ENCODE assay signal across 8 cellular contexts in genomic region chr1:185595835-185596667, GRCh38.
DNase-seq lines count a peak whose midpoint lies in the region; ATAC-seq and TF ChIP-seq lines count a peak whose summit lies in the region.

No MANE protein-coding gene starts in this region.

- CTCF ChIA-PET in IMR-90 (lab: Yijun Ruan, JAX), result interaction anchor here (0.7 to 1.7 kb wide), 17 partner anchors 11 to 287 kb away, joined by 3 to 10 read pairs (median 4); no protein-coding TSS in a partner anchor

- TF ChIP-seq CTCF in IMR-90 (conservative IDR thresholded peaks at IDR 0.05; ENCODE audit: low read depth, low read length), result peak; percentile 65

- H2AK5ac ChIP-seq in IMR-90 (ENCODE audit: low read depth, low read length), result no peak overlapping the region

- H3K9me3 ChIP-seq in IMR-90 (ENCODE audit: control insufficient read depth, insufficient read depth, low read length), result no peaks in the 10 kb centered on the region

- no peak overlapping the region for H2BK120ac ChIP-seq in IMR-90 (ENCODE audit: low read depth, low read length)

- WGBS in IMR-90 (ENCODE audit: extremely low coverage in 2 of 2, insufficient read length in 1 of 2), 2 experiments, result 100% methylated on average over 1 of the region's 3 CpGs; no CpG with 5 or more reads in 1 of the 2 experiments

- H3K36me3 ChIP-seq in IMR-90 (ENCODE audit: control insufficient read depth, insufficient read depth, low read length), result no peaks in the 10 kb centered on the region

- no peak overlapping the region for H4K91ac ChIP-seq in IMR-90 (ENCODE audit: insufficient read depth, low read depth, low read length)

- H4K20me1 ChIP-seq in IMR-90 (ENCODE audit: insufficient read depth, low read length), result no peaks in the 10 kb centered on the region

- no peak overlapping the region for H2BK20ac ChIP-seq in IMR-90 (ENCODE audit: low read depth, low read length)

- DNase-seq in ELF-1 (ENCODE audit: low read depth, low spot score), result peak; percentile 59
- peak; percentile 56 for DNase-seq in IMR-90
- peak; percentile 2 for DNase-seq in activated naive CD8-positive, alpha-beta T cell treated with anti-CD3 and anti-CD28 coated beads, Interleukin-2, amount 50 U/mL, for 16 hours (ENCODE audit: low read depth, low spot score)
- peak; percentile 50 for DNase-seq in iris pigment epithelial cell (ENCODE audit: low read depth)
- peak; percentile 2 for DNase-seq in stimulated activated CD8-positive, alpha-beta memory T cell treated with anti-CD3 and anti-CD28 coated beads, Interleukin-12 subunit alpha, Interleukin-12 subunit beta, amount 100 ng/mL, for 4 hours (ENCODE audit: low read depth)

- H3K9ac ChIP-seq in IMR-90 (ENCODE audit: low read depth, low read length), result no peak overlapping the region

- no peak overlapping the region for H2AK9ac ChIP-seq in IMR-90 (replicated peaks; ENCODE audit: low read depth, low read length, poor library complexity)

- dilution Hi-C loops in IMR-90 (cut with HindIII; ENCODE audit: low sequenced_read_pairs, unreplicated experiment), result no loop called here

- no peak overlapping the region for H4K8ac ChIP-seq in IMR-90 (ENCODE audit: low read depth in 2 of 2, low read length in 2 of 2)

- H3K27ac ChIP-seq in IMR-90 (ENCODE audit: insufficient read depth, low read length), result no peak overlapping the region

- POLR2A ChIA-PET in IMR-90 (lab: Charles Lee; ENCODE audit: unreplicated experiment), result no interaction called here

- TF ChIP-seq RAD21 in IMR-90 (IDR thresholded peaks at IDR 0.05; ENCODE audit: low read length), result peak; percentile 60

- no peak overlapping the region for H4K5ac ChIP-seq in IMR-90 (ENCODE audit: low read depth, low read length)

- H3K23ac ChIP-seq in IMR-90 (ENCODE audit: low read depth, low read length), result no peak overlapping the region

- TF ChIP-seq POLR2A in IMR-90 (IDR thresholded peaks at IDR 0.05; ENCODE audit: low read depth, low read length), result no peak

- H3K27me3 ChIP-seq in IMR-90 (ENCODE audit: control insufficient read depth, insufficient read depth, low read length), result no peaks in the 10 kb centered on the region

- no peak overlapping the region for H3K4me2 ChIP-seq in IMR-90 (ENCODE audit: low read depth, low read length)

- no peak overlapping the region for H3K4me3 ChIP-seq in IMR-90 (ENCODE audit: insufficient read depth, low read depth, low read length)

- no peak overlapping the region for H3K56ac ChIP-seq in IMR-90 (ENCODE audit: extremely low read depth, insufficient read depth, low read length)

- no TSS peak for BruUV-seq in IMR-90 (replicated peaks; lab: Mats Ljungman, UMichigan)

- H3K4ac ChIP-seq in IMR-90 (ENCODE audit: low read depth, low read length), result no peak overlapping the region

- H3K14ac ChIP-seq in IMR-90 (replicated peaks; ENCODE audit: low read depth, low read length), result no peak overlapping the region

- in situ Hi-C loops in IMR-90 (cut with MboI; ENCODE audit: low sequenced_read_pairs), result no loop called here

- H2AFZ ChIP-seq in IMR-90 (replicated peaks; ENCODE audit: low read length, poor library complexity), result no peak overlapping the region

- no peak overlapping the region for H3K18ac ChIP-seq in IMR-90 (ENCODE audit: low read depth, low read length)

- H2BK5ac ChIP-seq in IMR-90 (ENCODE audit: low read depth, low read length, poor library complexity, severe bottlenecking), result no peak overlapping the region

- H2BK15ac ChIP-seq in IMR-90 (ENCODE audit: low read depth, low read length), result no peak overlapping the region

- H3K79me1 ChIP-seq in IMR-90 (ENCODE audit: low read depth in 1 of 2, low read length in 2 of 2), result no peaks in the 10 kb centered on the region

- ATAC-seq in GM21526 (IDR thresholded peaks at IDR 0.05; ENCODE audit: low FRiP score, unreplicated experiment), result peak; percentile 91
- ATAC-seq in IMR-90 (ENCODE audit: low read depth), result peak; percentile 77
- peak; percentile 97 for ATAC-seq in SK-N-SH treated with all-trans-retinoic acid at 6 μM for 48 hours
- ATAC-seq in HG03469 (IDR thresholded peaks at IDR 0.05; ENCODE audit: unreplicated experiment), result no peak

- H3K4me1 ChIP-seq in IMR-90 (ENCODE audit: control insufficient read depth, insufficient read depth, low read length), result no peaks in the 10 kb centered on the region

- no peaks in the 10 kb centered on the region for H3K9me1 ChIP-seq in IMR-90 (ENCODE audit: insufficient read depth, low read length)

- intact Hi-C loops in IMR-90 (cut with micrococcal nuclease), result no loop called here

TF ChIP-seq in IMR-90, 13 proteins besides CTCF, POLR2A, EP300 and RAD21:
- TF ChIP-seq SMC3 (IDR thresholded peaks at IDR 0.05; ENCODE audit: low read depth, low read length) (peak; percentile 70), RCOR1 (IDR thresholded peaks at IDR 0.05; ENCODE audit: insufficient replicate concordance, low read length) (no peak)

TF ChIP-seq in SK-N-SH treated with all-trans-retinoic acid at 6 μM for 48 hours, 23 proteins besides CTCF, POLR2A, EP300 and RAD21:
- TF ChIP-seq TCF4 (CRISPR knock-in tag; IDR thresholded peaks at IDR 0.05; ENCODE audit: borderline replicate concordance) (no peak), ZFP3 (CRISPR knock-in tag; IDR thresholded peaks at IDR 0.05) (no peak), ARNTL (CRISPR knock-in tag; IDR thresholded peaks at IDR 0.05; ENCODE audit: borderline replicate concordance, low read depth) (no peak), SNAI2 (CRISPR knock-in tag; IDR thresholded peaks at IDR 0.05) (no peak), ZC3H10 (CRISPR knock-in tag; IDR thresholded peaks at IDR 0.05) (no peak), ESRRG (CRISPR knock-in tag; IDR thresholded peaks at IDR 0.05) (no peak), RARB (CRISPR knock-in tag; IDR thresholded peaks at IDR 0.05) (no peak), PPARA (CRISPR knock-in tag; IDR thresholded peaks at IDR 0.05; ENCODE audit: borderline replicate concordance) (no peak), ZNF565 (CRISPR knock-in tag; conservative IDR thresholded peaks at IDR 0.05; ENCODE audit: low read depth) (no peak), GLIS3 (CRISPR knock-in tag; IDR thresholded peaks at IDR 0.05) (no peak), CSRNP3 (CRISPR knock-in tag; IDR thresholded peaks at IDR 0.05) (no peak), ISL1 (CRISPR knock-in tag; IDR thresholded peaks at IDR 0.05) (no peak), BACH2 (CRISPR knock-in tag; IDR thresholded peaks at IDR 0.05; ENCODE audit: borderline replicate concordance) (no peak), TOX (CRISPR knock-in tag; IDR thresholded peaks at IDR 0.05; ENCODE audit: borderline replicate concordance) (no peak)

Comparison
In these comparisons a context has a peak if more than half of its experiments do, and no peak if none do; other contexts are left out.
1. DNase-seq: peak in every context shown above with its lines; median percentile 59 in ELF-1; 56 in IMR-90; 50 in iris pigment epithelial cell; 2 in activated naive CD8-positive, alpha-beta T cell treated with anti-CD3 and anti-CD28 coated beads, Interleukin-2, amount 50 U/mL, for 16 hours; 2 in stimulated activated CD8-positive, alpha-beta memory T cell treated with anti-CD3 and anti-CD28 coated beads, Interleukin-12 subunit alpha, Interleukin-12 subunit beta, amount 100 ng/mL, for 4 hours.